Comparison of ENCODE assay signal across 8 cellular contexts in genomic region chr10:114045738-114046458, GRCh38. TPM values are rescaled to one million over a fixed set of nuclear protein-coding genes. Genes with fewer than 3 reads are reported as not detected.
DNase-seq lines count a peak whose midpoint lies in the region; ATAC-seq and TF ChIP-seq lines count a peak whose summit lies in the region.

No MANE protein-coding gene starts in this region.

- H3K27me3 Mint-ChIP-seq in T-helper 2 cell treated with Interferon-gamma antibody and Interleukin-4, amounts not matched to agents 5 μg/mL and 100 μg/mL, for 36 hours (ENCODE audit: low read depth), result peaks cover 81% of the 10 kb centered on the region
- peaks cover 55% of the 10 kb centered on the region for H3K27me3 Mint-ChIP-seq in activated CD8-positive, alpha-beta T cell treated with anti-CD3 and anti-CD28 coated beads for 36 hours
- H3K27me3 Mint-ChIP-seq in stimulated activated naive CD8-positive, alpha-beta T cell treated with anti-CD3 and anti-CD28 coated beads, Interleukin-15, amount 100 ng/mL, for 72 hours, result peaks cover 93% of the 10 kb centered on the region

- H3K36me3 ChIP-seq in left lung, result no peaks in the 10 kb centered on the region

- no peak overlapping the region for H3K27ac Mint-ChIP-seq in T-helper 2 cell treated with Interferon-gamma antibody and Interleukin-4, amounts not matched to agents 5 μg/mL and 100 μg/mL, for 36 hours
- no peak overlapping the region for H3K27ac Mint-ChIP-seq in activated CD8-positive, alpha-beta T cell treated with anti-CD3 and anti-CD28 coated beads for 36 hours
- no peak overlapping the region for H3K27ac Mint-ChIP-seq in stimulated activated naive CD8-positive, alpha-beta T cell treated with anti-CD3 and anti-CD28 coated beads, Interleukin-15, amount 100 ng/mL, for 72 hours

- intact Hi-C loops in activated CD8-positive, alpha-beta T cell treated with anti-CD3 and anti-CD28 coated beads for 36 hours (cut with micrococcal nuclease), result loop anchor here (10.0 kb wide), 1 partner anchor 191 kb away; the partner anchor contains the start of genes DCLRE1A and NHLRC2
- intact Hi-C loops in left lung (cut with DNase I), result no loop called here

- peaks cover 30 to 93% of the 10 kb centered on the region in 2 donors for H3K27me3 ChIP-seq in left lung

- peak overlapping the region; percentile 18 to 51 for H3K4me3 ChIP-seq in left lung

- peak overlapping the region; percentile 26 to 53 for H3K27ac ChIP-seq in left lung

- CTCF ChIA-PET in activated CD8-positive, alpha-beta T cell treated with anti-CD3 and anti-CD28 coated beads for 36 hours (lab: Charles Lee), result interaction anchor here (1.5 kb wide), 1 partner anchor 16 kb away, joined by 4 read pairs; no protein-coding TSS in a partner anchor

- H3K9me3 Mint-ChIP-seq in T-helper 2 cell treated with Interferon-gamma antibody and Interleukin-4, amounts not matched to agents 5 μg/mL and 100 μg/mL, for 36 hours, result no peaks in the 10 kb centered on the region
- H3K9me3 Mint-ChIP-seq in activated CD8-positive, alpha-beta T cell treated with anti-CD3 and anti-CD28 coated beads for 36 hours, result no peaks in the 10 kb centered on the region
- no peaks in the 10 kb centered on the region for H3K9me3 Mint-ChIP-seq in stimulated activated naive CD8-positive, alpha-beta T cell treated with anti-CD3 and anti-CD28 coated beads, Interleukin-15, amount 100 ng/mL, for 72 hours

- peak overlapping the region; percentile 73 for H3K4me3 Mint-ChIP-seq in T-helper 2 cell treated with Interferon-gamma antibody and Interleukin-4, amounts not matched to agents 5 μg/mL and 100 μg/mL, for 36 hours
- H3K4me3 Mint-ChIP-seq in activated CD8-positive, alpha-beta T cell treated with anti-CD3 and anti-CD28 coated beads for 36 hours, result peak overlapping the region; percentile 43
- peak overlapping the region; percentile 77 to 83 for H3K4me3 Mint-ChIP-seq in stimulated activated naive CD8-positive, alpha-beta T cell treated with anti-CD3 and anti-CD28 coated beads, Interleukin-15, amount 100 ng/mL, for 72 hours

- no peaks in the 10 kb centered on the region for H3K9me3 ChIP-seq in left lung

- peaks cover 22% of the 10 kb centered on the region for H3K4me1 Mint-ChIP-seq in T-helper 2 cell treated with Interferon-gamma antibody and Interleukin-4, amounts not matched to agents 5 μg/mL and 100 μg/mL, for 36 hours (ENCODE audit: low read depth)
- peaks cover 21% of the 10 kb centered on the region for H3K4me1 Mint-ChIP-seq in activated CD8-positive, alpha-beta T cell treated with anti-CD3 and anti-CD28 coated beads for 36 hours (ENCODE audit: low read depth)
- peaks cover 24% of the 10 kb centered on the region for H3K4me1 Mint-ChIP-seq in stimulated activated naive CD8-positive, alpha-beta T cell treated with anti-CD3 and anti-CD28 coated beads, Interleukin-15, amount 100 ng/mL, for 72 hours

- DNase-seq in T-helper 2 cell treated with Interferon-gamma antibody and Interleukin-4, amounts not matched to agents 5 μg/mL and 100 μg/mL, for 36 hours (ENCODE audit: low spot score), result no peak
- DNase-seq in T-helper 2 cell (no peak), left lung (no peak)
- no peak for DNase-seq in activated CD8-positive, alpha-beta T cell treated with anti-CD3 and anti-CD28 coated beads for 36 hours
- DNase-seq in stimulated activated naive CD8-positive, alpha-beta T cell treated with anti-CD3 and anti-CD28 coated beads, Interleukin-15, amount 100 ng/mL, for 72 hours, result no peak
- no peak for DNase-seq in stimulated activated CD4-positive, alpha-beta T cell treated with anti-CD3 and anti-CD28 coated beads, Interleukin-2, amount 100 ng/mL, for 48 hours

- peaks cover 0 to 50% of the 10 kb centered on the region in 2 donors for H3K4me1 ChIP-seq in left lung

- ATAC-seq in activated CD8-positive, alpha-beta T cell treated with anti-CD3 and anti-CD28 coated beads for 36 hours, result no peak
- ATAC-seq in left lung, result no peak
- no peak for ATAC-seq in stimulated activated naive CD8-positive, alpha-beta T cell treated with anti-CD3 and anti-CD28 coated beads, Interleukin-15, amount 100 ng/mL, for 72 hours
- no peak for ATAC-seq in GM21717 (IDR thresholded peaks at IDR 0.05; ENCODE audit: unreplicated experiment)
- ATAC-seq in GM19351 (IDR thresholded peaks at IDR 0.05; ENCODE audit: unreplicated experiment), result no peak

- TF ChIP-seq CTCF in activated CD8-positive, alpha-beta T cell treated with anti-CD3 and anti-CD28 coated beads for 36 hours (IDR thresholded peaks at IDR 0.05), result no peak
- no peak for TF ChIP-seq CTCF in left lung (IDR thresholded peaks at IDR 0.05)

- POLR2A ChIA-PET in activated CD8-positive, alpha-beta T cell treated with anti-CD3 and anti-CD28 coated beads for 36 hours (lab: Charles Lee), result interaction anchor here (1.0 kb wide), 1 partner anchor 192 kb away, joined by 3 read pairs; no protein-coding TSS in a partner anchor

- peaks cover 1% of the 10 kb centered on the region for H3K36me3 Mint-ChIP-seq in T-helper 2 cell treated with Interferon-gamma antibody and Interleukin-4, amounts not matched to agents 5 μg/mL and 100 μg/mL, for 36 hours (ENCODE audit: low read depth)
- no peaks in the 10 kb centered on the region for H3K36me3 Mint-ChIP-seq in activated CD8-positive, alpha-beta T cell treated with anti-CD3 and anti-CD28 coated beads for 36 hours (ENCODE audit: low read depth)

RNA-seq across cellular contexts. Expression of gene ADRB1, which starts 2.2 kb away (rescaled TPM):
- total RNA-seq in activated CD8-positive, alpha-beta T cell treated with anti-CD3 and anti-CD28 coated beads for 36 hours, result under 1 TPM; 0.27 to 0.40 TPM
- 10 to 100 TPM; 11.7 to 15.4 TPM for total RNA-seq in left lung

Comparison
In these comparisons a context has a peak if more than half of its experiments do, and no peak if none do; other contexts are left out.
1. RNA of gene ADRB1, which starts 2.2 kb away (total RNA-seq): 11.7 to 15.4 TPM in left lung; 0.27 to 0.40 TPM in activated CD8-positive, alpha-beta T cell treated with anti-CD3 and anti-CD28 coated beads for 36 hours; every median in the first group is over 4 times any median in the second.
2. Peak in every context shown above with its lines, with median percentiles within 50 percentile points of each other: H3K4me3 Mint-ChIP-seq.